Comparison of ENCODE assay signal across 13 cellular contexts in the genomic region with DNA sequence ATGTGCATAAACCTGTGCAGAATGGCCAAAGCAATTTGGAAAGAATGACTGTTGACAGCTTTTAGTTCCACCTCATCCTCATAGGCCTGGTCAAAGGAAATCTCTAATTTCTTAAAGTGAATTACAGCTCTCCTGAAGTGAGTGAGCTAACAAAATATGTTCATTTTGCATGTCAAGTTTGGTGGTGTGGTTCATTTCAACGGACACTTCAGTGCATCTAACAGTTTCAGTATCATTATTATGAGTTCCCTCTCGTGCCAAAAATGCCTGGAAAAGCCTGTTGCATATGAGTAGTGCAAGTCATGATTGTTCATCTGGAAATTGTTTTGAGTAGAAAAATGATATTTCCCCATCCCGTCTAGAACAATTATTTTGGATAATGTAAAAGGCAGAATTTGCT. TPM values are rescaled to one million over a fixed set of nuclear protein-coding genes. Genes with fewer than 3 reads are reported as not detected.
DNase-seq lines count a peak whose midpoint lies in the region; ATAC-seq, FAIRE-seq and TF ChIP-seq lines count a peak whose summit lies in the region.
"Had no signal": no experiment of that assay in that cellular context is flagged by ENCODE, and none has a peak within 500 bp of the region (broad histone marks: within the 10 kb centered on the region; RNA-seq: fewer than 3 reads in every experiment).

No MANE protein-coding gene starts in this region.

- ATAC-seq in activated CD8-positive, alpha-beta memory T cell treated with anti-CD3 and anti-CD28 coated beads, Interleukin-2, amount 10 ng/mL, durations not matched to agents 7 days and 5 days, result peak; percentile 73
- ATAC-seq in GM21825 (IDR thresholded peaks at IDR 0.05; ENCODE audit: unreplicated experiment) (peak; percentile 81), HG03520 (IDR thresholded peaks at IDR 0.05; ENCODE audit: unreplicated experiment) (peak; percentile 52)
- ATAC-seq in stimulated activated effector memory CD8-positive, alpha-beta T cell treated with anti-CD3 and anti-CD28 coated beads, Interleukin-12 subunit alpha, Interleukin-12 subunit beta, amount 100 ng/mL, for 72 hours, result peak; percentile 76
- ATAC-seq: esophagus mucosa had no signal

- H3K27ac Mint-ChIP-seq in activated CD8-positive, alpha-beta memory T cell treated with anti-CD3 and anti-CD28 coated beads, Interleukin-2, amount 10 ng/mL, durations not matched to agents 7 days and 5 days, result peak overlapping the region; percentile 71
- peak overlapping the region; percentile 69 for H3K27ac Mint-ChIP-seq in stimulated activated effector memory CD8-positive, alpha-beta T cell treated with anti-CD3 and anti-CD28 coated beads, Interleukin-12 subunit alpha, Interleukin-12 subunit beta, amount 100 ng/mL, for 72 hours

- peaks cover 7% of the 10 kb centered on the region for H3K36me3 Mint-ChIP-seq in activated CD8-positive, alpha-beta memory T cell treated with anti-CD3 and anti-CD28 coated beads, Interleukin-2, amount 10 ng/mL, durations not matched to agents 7 days and 5 days
- H3K36me3 Mint-ChIP-seq in stimulated activated effector memory CD8-positive, alpha-beta T cell treated with anti-CD3 and anti-CD28 coated beads, Interleukin-12 subunit alpha, Interleukin-12 subunit beta, amount 100 ng/mL, for 72 hours, result peaks cover 5% of the 10 kb centered on the region

- peaks cover 29% of the 10 kb centered on the region for H3K4me1 Mint-ChIP-seq in activated CD8-positive, alpha-beta memory T cell treated with anti-CD3 and anti-CD28 coated beads, Interleukin-2, amount 10 ng/mL, durations not matched to agents 7 days and 5 days
- peaks cover 25% of the 10 kb centered on the region for H3K4me1 Mint-ChIP-seq in stimulated activated effector memory CD8-positive, alpha-beta T cell treated with anti-CD3 and anti-CD28 coated beads, Interleukin-12 subunit alpha, Interleukin-12 subunit beta, amount 100 ng/mL, for 72 hours

- CTCF ChIA-PET in activated CD8-positive, alpha-beta memory T cell treated with anti-CD3 and anti-CD28 coated beads, Interleukin-2, amount 10 ng/mL, durations not matched to agents 7 days and 5 days (lab: Charles Lee), result interaction anchor here (1.2 to 2.3 kb wide), 2 partner anchors 66 to 154 kb away, joined by 3 to 5 read pairs; no protein-coding TSS in a partner anchor

- no peak for DNase-seq in activated CD8-positive, alpha-beta memory T cell treated with anti-CD3 and anti-CD28 coated beads, Interleukin-2, amount 10 ng/mL, durations not matched to agents 7 days and 5 days
- DNase-seq in activated CD8-positive, alpha-beta memory T cell treated with anti-CD3 and anti-CD28 coated beads for 24 hours, result no peak
- DNase-seq in stimulated activated effector memory CD8-positive, alpha-beta T cell treated with anti-CD3 and anti-CD28 coated beads, Interleukin-12 subunit alpha, Interleukin-12 subunit beta, amount 100 ng/mL, for 72 hours (ENCODE audit: low spot score in 2 of 2), result no peak
- DNase-seq in NCI-H1930 (lab: John Stamatoyannopoulos, UW), result no peak
- DNase-seq in D721Med (ENCODE audit: insufficient read length, low spot score), result no peak
- no peak for DNase-seq in NCI-H2107 treated with DMSO at 0.1 percent for 48 hours (lab: John Stamatoyannopoulos, UW; ENCODE audit: unreplicated experiment)
- DNase-seq: stimulated activated CD4-positive, alpha-beta T cell treated with anti-CD3 and anti-CD28 coated beads, Interleukin-15, amount 100 ng/mL, for 24 hours; transverse colon had no signal

- no peak for FAIRE-seq in D721Med (lab: Jason Lieb, UNC)

- TF ChIP-seq CTCF in D721Med (IDR thresholded peaks at IDR 0.05; ENCODE audit: insufficient read depth, missing control alignments), result no peak

- H3K27me3 Mint-ChIP-seq in activated CD8-positive, alpha-beta memory T cell treated with anti-CD3 and anti-CD28 coated beads, Interleukin-2, amount 10 ng/mL, durations not matched to agents 7 days and 5 days, result peaks cover 4% of the 10 kb centered on the region

- no peak overlapping the region for H3K4me3 Mint-ChIP-seq in activated CD8-positive, alpha-beta memory T cell treated with anti-CD3 and anti-CD28 coated beads, Interleukin-2, amount 10 ng/mL, durations not matched to agents 7 days and 5 days
- peak overlapping the region; percentile 23 for H3K4me3 Mint-ChIP-seq in stimulated activated effector memory CD8-positive, alpha-beta T cell treated with anti-CD3 and anti-CD28 coated beads, Interleukin-12 subunit alpha, Interleukin-12 subunit beta, amount 100 ng/mL, for 72 hours

- no peaks in the 10 kb centered on the region for H3K9me3 Mint-ChIP-seq in activated CD8-positive, alpha-beta memory T cell treated with anti-CD3 and anti-CD28 coated beads, Interleukin-2, amount 10 ng/mL, durations not matched to agents 7 days and 5 days (ENCODE audit: low read depth)
- H3K9me3 Mint-ChIP-seq in stimulated activated effector memory CD8-positive, alpha-beta T cell treated with anti-CD3 and anti-CD28 coated beads, Interleukin-12 subunit alpha, Interleukin-12 subunit beta, amount 100 ng/mL, for 72 hours, result no peaks in the 10 kb centered on the region

RNA-seq across cellular contexts. Expression of a gene that starts 53.2 kb away (rescaled TPM):
- 1 to 10 TPM in 1 of 2 experiments, not detected in 1; 1.2 TPM for total RNA-seq in activated CD8-positive, alpha-beta memory T cell treated with anti-CD3 and anti-CD28 coated beads, Interleukin-2, amount 10 ng/mL, durations not matched to agents 7 days and 5 days
- total RNA-seq: A673, esophagus mucosa, mucosa of gallbladder, transverse colon had no signal
